ENCODE assay signal across 16 cellular contexts in the genomic region with DNA sequence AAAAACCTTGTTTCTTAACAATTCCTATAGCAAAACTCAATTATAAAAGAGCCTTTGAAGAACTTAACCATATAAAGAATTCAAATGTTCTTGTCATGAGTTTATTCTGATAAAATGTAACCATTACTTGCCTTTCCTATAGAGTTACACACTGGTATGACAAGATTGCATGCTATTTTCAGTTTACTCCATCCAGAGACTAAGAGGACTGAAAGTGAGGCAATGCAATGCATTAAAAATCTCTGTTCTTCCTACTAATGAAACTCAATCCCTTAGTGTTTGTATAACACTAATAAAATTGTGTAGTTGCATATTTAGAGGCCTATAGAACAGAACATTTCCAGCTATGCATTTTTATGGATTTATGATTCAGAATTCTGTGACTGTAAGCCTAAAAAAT.
A peak's percentile ranks its signal among the peaks of the same experiment; 100 is the strongest.
DNase-seq lines count a peak whose midpoint lies in the region; ATAC-seq, FAIRE-seq and TF ChIP-seq lines count a peak whose summit lies in the region.
"Had no signal": no experiment of that assay in that cellular context is flagged by ENCODE, and none has a peak within 500 bp of the region (broad histone marks: within the 10 kb centered on the region; RNA-seq: fewer than 3 reads in every experiment).

No MANE protein-coding gene starts in this region.

- no peak for ATAC-seq in HG03159 (IDR thresholded peaks at IDR 0.05; ENCODE audit: unreplicated experiment)

- H3K4me3 Mint-ChIP-seq in neural progenitor cell = no peak overlapping the region
- H3K4me3 Mint-ChIP-seq: CD4-positive, alpha-beta memory T cell; H9 had no signal

- peaks cover 4% of the 10 kb centered on the region for H3K79me2 ChIP-seq in neural progenitor cell (ENCODE audit: low read depth)

- peaks cover 11% of the 10 kb centered on the region for H3K9me3 Mint-ChIP-seq in neural progenitor cell
- H3K9me3 Mint-ChIP-seq: H9 had no signal

- intact Hi-C loops in A673 (cut with micrococcal nuclease; ENCODE audit: unreplicated experiment) = loop anchor here (2.0 kb wide), 1 partner anchor 88 kb away; a partner anchor contains a TSS

- H3K27me3 Mint-ChIP-seq in neural progenitor cell (ENCODE audit: insufficient read depth, low read depth) = no peaks in the 10 kb centered on the region
- H3K27me3 Mint-ChIP-seq: CD4-positive, alpha-beta memory T cell had no signal

- no peaks in the 10 kb centered on the region for H4K20me1 ChIP-seq in neural progenitor cell (ENCODE audit: low read depth)

- TF ChIP-seq CTCF in D721Med (IDR thresholded peaks at IDR 0.05; ENCODE audit: insufficient read depth, missing control alignments) = no peak
- TF ChIP-seq CTCF in LNCaP clone FGC (IDR thresholded peaks at IDR 0.05; ENCODE audit: control insufficient read depth, extremely low read depth, insufficient read depth) = no peak
- no peak for TF ChIP-seq CTCF in A673 (conservative IDR thresholded peaks at IDR 0.05; ENCODE audit: low read depth, low read length)
- TF ChIP-seq CTCF in neural progenitor cell (IDR thresholded peaks at IDR 0.05) = no peak

- no peak overlapping the region for H2AFZ ChIP-seq in neural progenitor cell (replicated peaks)

- peaks cover 21% of the 10 kb centered on the region for H3K36me3 Mint-ChIP-seq in neural progenitor cell

- H3K4me2 ChIP-seq in neural progenitor cell = no peak overlapping the region
- H3K4me2 ChIP-seq: BLaER1 had no signal

- H3K4me3 ChIP-seq in LNCaP clone FGC (ENCODE audit: low read depth, low read length) (no peak overlapping the region), A673 (ENCODE audit: low read depth, low read length, poor library complexity, severe bottlenecking) (no peak overlapping the region), neural progenitor cell (no peak overlapping the region)
- H3K4me3 ChIP-seq: BLaER1, Peyer's patch, SJSA1 had no signal

- DNase-seq in D721Med (ENCODE audit: insufficient read length, low spot score) (no peak), LNCaP clone FGC (ENCODE audit: low read depth) (peak; percentile 32), dedifferentiated amniotic fluid mesenchymal stem cell (ENCODE audit: extremely low spot score) (peak; percentile 92), A673 (ENCODE audit: low spot score) (no peak), NCI-H2107 treated with DMSO at 0.1 percent for 48 hours (lab: John Stamatoyannopoulos, UW; ENCODE audit: unreplicated experiment) (no peak), neural progenitor cell (ENCODE audit: low spot score) (no peak)
- DNase-seq: CD4-positive, alpha-beta memory T cell; H9; MM.1S; NCI-H1092; NCI-H146; NCI-H2029 treated with DMSO at 0.1 percent for 48 hours; Peyer's patch had no signal

- CTCF ChIA-PET in A673 (lab: Charles Lee) = interaction anchor here (0.6 kb wide), 1 partner anchor 21 kb away, joined by 7 read pairs; no protein-coding TSS in a partner anchor

- BruUV-seq in A673 (replicated peaks; lab: Mats Ljungman, UMichigan) = no TSS peak

- POLR2A ChIA-PET in A673 (lab: Charles Lee; ENCODE audit: low non-redundant PET) = no interaction called here

- H3K36me3 ChIP-seq in A673 (ENCODE audit: insufficient read depth, low read length, poor library complexity, severe bottlenecking) (no peaks in the 10 kb centered on the region), neural progenitor cell (no peaks in the 10 kb centered on the region)

- H3F3A ChIP-seq in neural progenitor cell (ENCODE audit: low read depth) = no peaks in the 10 kb centered on the region

- peaks cover 8% of the 10 kb centered on the region for H3K9me3 ChIP-seq in A673 (ENCODE audit: low read depth, low read length, poor library complexity, severe bottlenecking)
- H3K9me3 ChIP-seq in neural progenitor cell (ENCODE audit: low read depth) = no peaks in the 10 kb centered on the region
- H3K9me3 ChIP-seq: SJSA1 had no signal

- peak; percentile 16 for FAIRE-seq in D721Med (lab: Jason Lieb, UNC)

- H3K27ac ChIP-seq in A673 (ENCODE audit: low read depth, low read length, poor library complexity, severe bottlenecking) (no peak overlapping the region), neural progenitor cell (no peak overlapping the region)
- H3K27ac ChIP-seq: BLaER1, Peyer's patch, SJSA1 had no signal

- H3K27me3 ChIP-seq in A673 (replicated peaks; ENCODE audit: insufficient read depth, low read depth, low read length, poor library complexity) = no peaks in the 10 kb centered on the region
- no peaks in the 10 kb centered on the region for H3K27me3 ChIP-seq in neural progenitor cell
- H3K27me3 ChIP-seq: BLaER1, Peyer's patch, SJSA1 had no signal

- H3K4me1 Mint-ChIP-seq in neural progenitor cell = peaks cover 2% of the 10 kb centered on the region
- H3K4me1 Mint-ChIP-seq: H9 had no signal

- H3K27ac Mint-ChIP-seq in neural progenitor cell = no peak overlapping the region
- H3K27ac Mint-ChIP-seq: CD4-positive, alpha-beta memory T cell had no signal

- H3K4me1 ChIP-seq in A673 (ENCODE audit: insufficient read depth, low read length, poor library complexity, severe bottlenecking) (no peaks in the 10 kb centered on the region), neural progenitor cell (no peaks in the 10 kb centered on the region)
- H3K4me1 ChIP-seq: BLaER1, Peyer's patch, SJSA1 had no signal

- H3K9ac ChIP-seq in neural progenitor cell = no peak overlapping the region
- H3K9ac ChIP-seq: BLaER1 had no signal

Comparison
In these comparisons a context has a peak if more than half of its experiments do, and no peak if none do; other contexts are left out.
1. DNase-seq: peak in LNCaP clone FGC (single experiment) and dedifferentiated amniotic fluid mesenchymal stem cell (single experiment); none in D721Med (single experiment), A673 (single experiment), NCI-H2107 treated with DMSO at 0.1 percent for 48 hours (single experiment) and neural progenitor cell (single experiment).